1 cellular context compared by ENCODE assay signal in genomic region chr10:88536437-88536836, GRCh38.
TF ChIP-seq lines count a peak whose summit lies in the region.

No MANE protein-coding gene starts in this region.

TF ChIP-seq in H1, 55 proteins besides CTCF, POLR2A, EP300 and RAD21:
- no peak for TF ChIP-seq JUN (IDR thresholded peaks at IDR 0.05; ENCODE audit: low read depth, low read length)
- TF ChIP-seq SRF (IDR thresholded peaks at IDR 0.05; ENCODE audit: low read depth, low read length) = no peak
- no peak for TF ChIP-seq SUZ12 (IDR thresholded peaks at IDR 0.05; ENCODE audit: low read length)
- TF ChIP-seq RFX5 (IDR thresholded peaks at IDR 0.05; ENCODE audit: borderline replicate concordance, low read depth, low read length) = no peak
- TF ChIP-seq EZH2 (IDR thresholded peaks at IDR 0.05; ENCODE audit: low read depth, low read length, severe bottlenecking) = no peak
- no peak for TF ChIP-seq POLR2AphosphoS5 (IDR thresholded peaks at IDR 0.05; ENCODE audit: low read depth, low read length)
- no peak for TF ChIP-seq POU5F1 (IDR thresholded peaks at IDR 0.05; ENCODE audit: low read depth, low read length)
- TF ChIP-seq CHD1 (IDR thresholded peaks at IDR 0.05; ENCODE audit: low read depth, low read length) = no peak
- TF ChIP-seq HDAC2 (IDR thresholded peaks at IDR 0.05; ENCODE audit: borderline replicate concordance in 1 of 2, low read depth in 2 of 2, low read length in 2 of 2) = no peak
